34 cellular contexts compared by ENCODE assay signal in genomic region chr2:17430326-17430725, GRCh38.
"Had no signal": no experiment of that assay in that cellular context is flagged by ENCODE, and none has a peak within 500 bp of the region (broad histone marks: within the 10 kb centered on the region; RNA-seq: fewer than 3 reads in every experiment).

No MANE protein-coding gene starts in this region.

- H3K36me3 ChIP-seq: adrenal gland, brain microvascular endothelial cell, breast epithelium, cardiac muscle cell had no signal

- H3K4me3 ChIP-seq: adrenal gland, body of pancreas, breast epithelium, cardiac muscle cell had no signal

- H3K9me3 ChIP-seq: adrenal gland, body of pancreas, breast epithelium had no signal

- H3K27ac ChIP-seq: adrenal gland, body of pancreas, brain microvascular endothelial cell, breast epithelium, cardiac muscle cell, VCaP had no signal

- DNase-seq: activated B cell treated with CpG ODN at 0.5 μM for 24 hours; activated CD4-positive, alpha-beta memory T cell treated with anti-CD3 and anti-CD28 coated beads for 36 hours; activated CD4-positive, alpha-beta T cell treated with anti-CD3 and anti-CD28 coated beads for 4 hours; activated CD4-positive, alpha-beta T cell treated with anti-CD3 and anti-CD28 coated beads, Interleukin-2, amount 10 ng/mL, durations not matched to agents 24 days and 14 days; activated CD4-positive, alpha-beta T cell treated with anti-CD3 and anti-CD28 coated beads, Interleukin-2, amount 50 U/mL, for 1 hour; activated CD4-positive, alpha-beta T cell treated with anti-CD3 and anti-CD28 coated beads, Interleukin-2, amount 50 U/mL, for 4 hours; activated CD4-positive, CD25-positive, alpha-beta regulatory T cell treated with anti-CD3 and anti-CD28 coated beads, Interleukin-2, amount 50 U/mL, for 72 hours; activated CD8-positive, alpha-beta memory T cell treated with anti-CD3 and anti-CD28 coated beads, Interleukin-2, amount 50 U/mL, for 4 hours; activated CD8-positive, alpha-beta T cell treated with anti-CD3 and anti-CD28 coated beads for 36 hours; activated effector memory CD4-positive, alpha-beta T cell treated with anti-CD3 and anti-CD28 coated beads, Interleukin-2, amount 50 U/mL, for 16 hours; activated gamma-delta T cell treated with Interleukin-2 at 50 U/mL for 16 hours; activated naive CD4-positive, alpha-beta T cell; activated naive CD4-positive, alpha-beta T cell treated with anti-CD3 and anti-CD28 coated beads for 36 hours; activated naive CD4-positive, alpha-beta T cell treated with anti-CD3 and anti-CD28 coated beads, Interleukin-2, amount 50 U/mL, for 16 hours; activated naive CD8-positive, alpha-beta T cell treated with anti-CD3 and anti-CD28 coated beads for 36 hours; activated T-cell treated with anti-CD3 and anti-CD28 coated beads for 4 hours; activated T-cell treated with anti-CD3 and anti-CD28 coated beads, Interleukin-2, amount 50 U/mL, for 1 hour; activated T-cell treated with anti-CD3 and anti-CD28 coated beads, Interleukin-2, amount 50 U/mL, for 4 hours; activated T-cell treated with anti-CD3 and anti-CD28 coated beads, Interleukin-2, amount 50 U/mL, for 72 hours; adrenal gland; amniotic stem cell; aorta; body of pancreas; brain microvascular endothelial cell; caudate nucleus; cerebellar nuclear complex; T-helper 1 cell; T-helper 2 cell; T-helper 9 cell had no signal

- H3K4me1 ChIP-seq: adrenal gland, body of pancreas, breast epithelium had no signal

- H3K27me3 ChIP-seq: adrenal gland, body of pancreas, brain microvascular endothelial cell, breast epithelium had no signal

- ATAC-seq: activated CD8-positive, alpha-beta T cell treated with anti-CD3 and anti-CD28 coated beads for 36 hours; activated naive CD4-positive, alpha-beta T cell treated with anti-CD3 and anti-CD28 coated beads, Interleukin-2, amount 50 U/mL, for 72 hours; activated T-cell treated with anti-CD3 and anti-CD28 coated beads, Interleukin-2, amount 50 U/mL, for 4 hours; activated T-cell treated with anti-CD3 and anti-CD28 coated beads, Interleukin-2, amount 50 U/mL, for 72 hours; activated T-helper 17 cell treated with anti-CD3 and anti-CD28 coated beads, Interleukin-2, amount 50 U/mL, for 72 hours; body of pancreas had no signal
